Comparison of ENCODE assay signal across 17 cellular contexts in genomic region chr5:33772276-33772990, GRCh38.
DNase-seq lines count a peak whose midpoint lies in the region; ATAC-seq and TF ChIP-seq lines count a peak whose summit lies in the region.
"Had no signal": no experiment of that assay in that cellular context is flagged by ENCODE, and none has a peak within 500 bp of the region (broad histone marks: within the 10 kb centered on the region; RNA-seq: fewer than 3 reads in every experiment).

No MANE protein-coding gene starts in this region.

- H3K36me3 ChIP-seq in breast epithelium = no peaks in the 10 kb centered on the region
- no peaks in the 10 kb centered on the region for H3K36me3 ChIP-seq in RWPE2 (ENCODE audit: low read depth)
- H3K36me3 ChIP-seq in testis (ENCODE audit: low read depth, missing control alignments) = no peaks in the 10 kb centered on the region
- H3K36me3 ChIP-seq in naive thymus-derived CD4-positive, alpha-beta T cell (ENCODE audit: control insufficient read depth in 2 of 3, insufficient read depth in 3 of 3, low read length in 3 of 3) = no peaks in the 10 kb centered on the region

- no peaks in the 10 kb centered on the region for H3K9me3 ChIP-seq in breast epithelium
- no peaks in the 10 kb centered on the region for H3K9me3 ChIP-seq in RWPE2 (ENCODE audit: severe bottlenecking)
- H3K9me3 ChIP-seq in testis = no peaks in the 10 kb centered on the region
- H3K9me3 ChIP-seq in naive thymus-derived CD4-positive, alpha-beta T cell (ENCODE audit: control insufficient read depth in 2 of 3, low read length in 3 of 3) = no peaks in the 10 kb centered on the region

- peak; percentile 78 for DNase-seq in MCF 10A (ENCODE audit: unreplicated experiment)
- DNase-seq in breast epithelium (ENCODE audit: low spot score in 2 of 2) = no peak
- DNase-seq in RWPE2 (ENCODE audit: low spot score) = no peak
- peak; percentile 49 for DNase-seq in fibroblast of the conjunctiva (ENCODE audit: low read depth)
- no peak for DNase-seq in testis
- DNase-seq in NCI-H1930 (lab: John Stamatoyannopoulos, UW) = no peak
- DNase-seq in naive thymus-derived CD4-positive, alpha-beta T cell = no peak
- DNase-seq: activated naive CD4-positive, alpha-beta T cell; CD8-positive, alpha-beta memory T cell; right cardiac atrium; stimulated activated CD4-positive, alpha-beta T cell treated with anti-CD3 and anti-CD28 coated beads, Interleukin-4, amount 100 ng/mL, for 24 hours had no signal

- no peaks in the 10 kb centered on the region for H3K36me3 Mint-ChIP-seq in MCF 10A (ENCODE audit: insufficient read depth, unreplicated experiment)
- no peaks in the 10 kb centered on the region for H3K36me3 Mint-ChIP-seq in naive thymus-derived CD4-positive, alpha-beta T cell
- H3K36me3 Mint-ChIP-seq: CD8-positive, alpha-beta memory T cell; natural killer cell treated with Interleukin-12 subunit alpha and Interleukin-12 subunit beta and Interleukin-15 and Interleukin-18, amount 100 ng/mL, for 72 hours; type B pancreatic cell had no signal

- CTCF ChIA-PET in MCF 10A (lab: Yijun Ruan, JAX) = interaction anchor here (0.6 to 0.7 kb wide), 2 partner anchors 259 to 716 kb away, joined by 4 read pairs; no protein-coding TSS in a partner anchor
- CTCF ChIA-PET in naive thymus-derived CD4-positive, alpha-beta T cell (lab: Charles Lee) = no interaction called here

- ATAC-seq in RWPE2 (ENCODE audit: low read depth) (peak; percentile 86), GM21737 (IDR thresholded peaks at IDR 0.05; ENCODE audit: unreplicated experiment) (no peak)
- no peak for ATAC-seq in naive thymus-derived CD4-positive, alpha-beta T cell
- ATAC-seq: left lobe of liver; natural killer cell treated with Interleukin-12 subunit alpha and Interleukin-12 subunit beta and Interleukin-15 and Interleukin-18, amount 100 ng/mL, for 72 hours had no signal

- TF ChIP-seq CTCF in MCF 10A (IDR thresholded peaks at IDR 0.05; ENCODE audit: unreplicated experiment) (no peak), breast epithelium (IDR thresholded peaks at IDR 0.05) (no peak), RWPE2 (IDR thresholded peaks at IDR 0.05; ENCODE audit: poor library complexity, severe bottlenecking) (no peak), testis (IDR thresholded peaks at IDR 0.05) (no peak)

- H3K27me3 Mint-ChIP-seq in MCF 10A (ENCODE audit: insufficient read depth, unreplicated experiment) = peaks cover 19% of the 10 kb centered on the region
- peaks cover 0 to 28% (median 14%) of the 10 kb centered on the region in 5 donors for H3K27me3 Mint-ChIP-seq in naive thymus-derived CD4-positive, alpha-beta T cell
- H3K27me3 Mint-ChIP-seq: type B pancreatic cell had no signal

- BruUV-seq in MCF 10A (replicated peaks; lab: Mats Ljungman, UMichigan) = no TSS peak

- peaks cover 12% of the 10 kb centered on the region for H3K9me3 Mint-ChIP-seq in MCF 10A (ENCODE audit: unreplicated experiment)
- H3K9me3 Mint-ChIP-seq in naive thymus-derived CD4-positive, alpha-beta T cell = peaks cover 0 to 10% (median 2%) of the 10 kb centered on the region in 11 donors
- H3K9me3 Mint-ChIP-seq: natural killer cell treated with Interleukin-12 subunit alpha and Interleukin-12 subunit beta and Interleukin-15 and Interleukin-18, amount 100 ng/mL, for 72 hours had no signal

- peaks cover 6% of the 10 kb centered on the region for H3K4me1 Mint-ChIP-seq in MCF 10A (ENCODE audit: insufficient read depth, unreplicated experiment)
- no peaks in the 10 kb centered on the region for H3K4me1 Mint-ChIP-seq in naive thymus-derived CD4-positive, alpha-beta T cell
- H3K4me1 Mint-ChIP-seq: CD8-positive, alpha-beta memory T cell had no signal

- no peaks in the 10 kb centered on the region for H3K27me3 ChIP-seq in breast epithelium
- no peaks in the 10 kb centered on the region for H3K27me3 ChIP-seq in RWPE2 (ENCODE audit: insufficient read depth, poor library complexity, severe bottlenecking)
- no peaks in the 10 kb centered on the region for H3K27me3 ChIP-seq in testis
- H3K27me3 ChIP-seq in naive thymus-derived CD4-positive, alpha-beta T cell (ENCODE audit: control insufficient read depth in 2 of 2, insufficient read depth in 2 of 2, low read length in 2 of 2) = no peaks in the 10 kb centered on the region

- peaks cover 0 to 4% of the 10 kb centered on the region in 2 donors for H3K4me1 ChIP-seq in breast epithelium
- H3K4me1 ChIP-seq in RWPE2 (ENCODE audit: insufficient read depth, poor library complexity, severe bottlenecking) = peaks cover 2% of the 10 kb centered on the region
- peaks cover 19% of the 10 kb centered on the region for H3K4me1 ChIP-seq in testis
- H3K4me1 ChIP-seq in naive thymus-derived CD4-positive, alpha-beta T cell (ENCODE audit: control insufficient read depth in 2 of 2, insufficient read depth in 2 of 2, low read length in 2 of 2) = no peaks in the 10 kb centered on the region

- intact Hi-C loops in MCF 10A (cut with micrococcal nuclease) (no loop called here), breast epithelium (cut with DNase I; ENCODE audit: low total_unique reads) (no loop called here), testis (cut with DNase I; ENCODE audit: low total_unique reads) (no loop called here)
- intact Hi-C loops in naive thymus-derived CD4-positive, alpha-beta T cell (cut with micrococcal nuclease) = no loop called here

- H3K4me3 ChIP-seq in breast epithelium (no peak overlapping the region), RWPE2 (ENCODE audit: severe bottlenecking) (no peak overlapping the region), testis (no peak overlapping the region)
- H3K4me3 ChIP-seq in naive thymus-derived CD4-positive, alpha-beta T cell (ENCODE audit: low read length) = no peak overlapping the region

- no peak for TF ChIP-seq POLR2A in breast epithelium (IDR thresholded peaks at IDR 0.05)
- no peak for TF ChIP-seq POLR2A in testis (IDR thresholded peaks at IDR 0.05)

- WGBS in testis, 2 donors = 33 to 48% methylated on average over 3 of the region's 3 CpGs

- no peak overlapping the region for H3K27ac Mint-ChIP-seq in MCF 10A (ENCODE audit: low read depth, unreplicated experiment)
- H3K27ac Mint-ChIP-seq in naive thymus-derived CD4-positive, alpha-beta T cell = no peak overlapping the region
- H3K27ac Mint-ChIP-seq: CD8-positive, alpha-beta memory T cell; natural killer cell treated with Interleukin-12 subunit alpha and Interleukin-12 subunit beta and Interleukin-15 and Interleukin-18, amount 100 ng/mL, for 72 hours; type B pancreatic cell had no signal

- POLR2A ChIA-PET in MCF 10A (lab: Yijun Ruan, JAX) = interaction anchor here (1.2 kb wide), 1 partner anchor 13 kb away, joined by 3 read pairs; no protein-coding TSS in a partner anchor
- POLR2A ChIA-PET in naive thymus-derived CD4-positive, alpha-beta T cell (lab: Charles Lee) = no interaction called here

- peak overlapping the region in 1 of 2 donors; percentile 67 for H3K27ac ChIP-seq in breast epithelium
- H3K27ac ChIP-seq in RWPE2 (ENCODE audit: poor library complexity, severe bottlenecking) = no peak overlapping the region
- peak overlapping the region; percentile 32 to 54 for H3K27ac ChIP-seq in testis
- no peak overlapping the region for H3K27ac ChIP-seq in naive thymus-derived CD4-positive, alpha-beta T cell (ENCODE audit: low read depth, low read length)
- H3K27ac ChIP-seq: 22Rv1, VCaP had no signal

- H3K4me3 Mint-ChIP-seq in MCF 10A (ENCODE audit: unreplicated experiment) = no peak overlapping the region
- no peak overlapping the region for H3K4me3 Mint-ChIP-seq in naive thymus-derived CD4-positive, alpha-beta T cell
- H3K4me3 Mint-ChIP-seq: CD8-positive, alpha-beta memory T cell; natural killer cell treated with Interleukin-12 subunit alpha and Interleukin-12 subunit beta and Interleukin-15 and Interleukin-18, amount 100 ng/mL, for 72 hours; type B pancreatic cell had no signal

Comparison
In these comparisons a context has a peak if more than half of its experiments do, and no peak if none do; other contexts are left out.
1. DNase-seq: peak in MCF 10A (single experiment) and fibroblast of the conjunctiva (single experiment); none in breast epithelium (0 of 2), RWPE2 (single experiment), testis (single experiment), NCI-H1930 (0 of 2) and naive thymus-derived CD4-positive, alpha-beta T cell (0 of 9).
2. H3K27ac ChIP-seq: peak in testis (2 of 2); none in RWPE2 (single experiment) and naive thymus-derived CD4-positive, alpha-beta T cell (single experiment).